3 cellular contexts compared by ENCODE assay signal in genomic region chr14:58476320-58476719, GRCh38.
"Had no signal": no experiment of that assay in that cellular context is flagged by ENCODE, and none has a peak within 500 bp of the region (broad histone marks: within the 10 kb centered on the region; RNA-seq: fewer than 3 reads in every experiment).

No MANE protein-coding gene starts in this region.

- DNase-seq: GDM1, GF-D8 had no signal

- H3K4me3 ChIP-seq: GM12878 had no signal
